Comparison of ENCODE assay signal across 1 cellular context in the genomic region with DNA sequence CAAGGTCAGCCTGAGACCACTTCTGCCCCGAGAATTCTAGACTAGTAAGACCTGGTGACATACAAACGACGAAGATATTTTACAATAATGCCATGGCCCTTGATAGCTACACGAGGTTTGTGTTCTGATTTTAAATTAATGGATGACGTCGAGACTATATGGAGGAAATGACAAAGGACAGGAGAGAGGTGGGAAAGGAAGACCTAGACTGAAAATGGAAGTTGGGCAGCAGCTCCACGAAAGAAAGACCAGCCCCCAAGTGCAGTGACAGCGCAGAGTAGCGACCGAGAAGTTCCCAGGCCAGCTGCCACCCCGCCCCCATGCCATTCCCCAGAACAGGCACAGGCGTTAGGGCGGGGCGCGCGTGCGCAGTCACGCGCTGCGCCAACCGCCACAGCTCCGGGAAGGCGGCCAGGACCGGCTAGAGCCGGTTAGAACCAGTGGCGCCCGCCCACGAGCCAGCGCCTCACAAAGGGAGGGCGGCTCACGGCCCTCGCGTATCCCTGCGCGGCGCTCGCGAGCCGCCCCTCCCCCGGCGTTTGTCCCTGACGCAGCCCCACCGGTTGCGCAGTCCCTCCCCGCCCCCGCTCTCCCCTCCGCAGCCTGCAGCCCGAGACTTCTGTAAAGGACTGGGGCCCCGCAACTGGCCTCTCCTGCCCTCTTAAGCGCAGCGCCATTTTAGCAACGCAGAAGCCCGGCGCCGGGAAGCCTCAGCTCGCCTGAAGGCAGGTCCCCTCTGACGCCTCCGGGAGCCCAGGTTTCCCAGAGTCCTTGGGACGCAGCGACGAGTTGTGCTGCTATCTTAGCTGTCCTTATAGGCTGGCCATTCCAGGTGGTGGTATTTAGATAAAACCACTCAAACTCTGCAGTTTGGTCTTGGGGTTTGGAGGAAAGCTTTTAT.
TF ChIP-seq lines count a peak whose summit lies in the region.

No MANE protein-coding gene starts in this region.

TF ChIP-seq in liver, 16 proteins besides CTCF, POLR2A, EP300 and RAD21 (continued from another document):
- TF ChIP-seq, protein P1, sequence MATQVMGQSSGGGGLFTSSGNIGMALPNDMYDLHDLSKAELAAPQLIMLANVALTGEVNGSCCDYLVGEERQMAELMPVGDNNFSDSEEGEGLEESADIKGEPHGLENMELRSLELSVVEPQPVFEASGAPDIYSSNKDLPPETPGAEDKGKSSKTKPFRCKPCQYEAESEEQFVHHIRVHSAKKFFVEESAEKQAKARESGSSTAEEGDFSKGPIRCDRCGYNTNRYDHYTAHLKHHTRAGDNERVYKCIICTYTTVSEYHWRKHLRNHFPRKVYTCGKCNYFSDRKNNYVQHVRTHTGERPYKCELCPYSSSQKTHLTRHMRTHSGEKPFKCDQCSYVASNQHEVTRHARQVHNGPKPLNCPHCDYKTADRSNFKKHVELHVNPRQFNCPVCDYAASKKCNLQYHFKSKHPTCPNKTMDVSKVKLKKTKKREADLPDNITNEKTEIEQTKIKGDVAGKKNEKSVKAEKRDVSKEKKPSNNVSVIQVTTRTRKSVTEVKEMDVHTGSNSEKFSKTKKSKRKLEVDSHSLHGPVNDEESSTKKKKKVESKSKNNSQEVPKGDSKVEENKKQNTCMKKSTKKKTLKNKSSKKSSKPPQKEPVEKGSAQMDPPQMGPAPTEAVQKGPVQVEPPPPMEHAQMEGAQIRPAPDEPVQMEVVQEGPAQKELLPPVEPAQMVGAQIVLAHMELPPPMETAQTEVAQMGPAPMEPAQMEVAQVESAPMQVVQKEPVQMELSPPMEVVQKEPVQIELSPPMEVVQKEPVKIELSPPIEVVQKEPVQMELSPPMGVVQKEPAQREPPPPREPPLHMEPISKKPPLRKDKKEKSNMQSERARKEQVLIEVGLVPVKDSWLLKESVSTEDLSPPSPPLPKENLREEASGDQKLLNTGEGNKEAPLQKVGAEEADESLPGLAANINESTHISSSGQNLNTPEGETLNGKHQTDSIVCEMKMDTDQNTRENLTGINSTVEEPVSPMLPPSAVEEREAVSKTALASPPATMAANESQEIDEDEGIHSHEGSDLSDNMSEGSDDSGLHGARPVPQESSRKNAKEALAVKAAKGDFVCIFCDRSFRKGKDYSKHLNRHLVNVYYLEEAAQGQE (IDR thresholded peaks at IDR 0.05): peak; percentile 91
- peak; percentile 92 for TF ChIP-seq SP1 (IDR thresholded peaks at IDR 0.05)
- TF ChIP-seq FOXA1 (IDR thresholded peaks at IDR 0.05): peak; percentile 71
- TF ChIP-seq HNF4A (conservative IDR thresholded peaks at IDR 0.05): no peak
- TF ChIP-seq FOXA2 (IDR thresholded peaks at IDR 0.05): no peak
TF ChIP-seq in liver: peak in this region for 11.
